Comparison of ENCODE assay signal across 2 cellular contexts in the genomic region with DNA sequence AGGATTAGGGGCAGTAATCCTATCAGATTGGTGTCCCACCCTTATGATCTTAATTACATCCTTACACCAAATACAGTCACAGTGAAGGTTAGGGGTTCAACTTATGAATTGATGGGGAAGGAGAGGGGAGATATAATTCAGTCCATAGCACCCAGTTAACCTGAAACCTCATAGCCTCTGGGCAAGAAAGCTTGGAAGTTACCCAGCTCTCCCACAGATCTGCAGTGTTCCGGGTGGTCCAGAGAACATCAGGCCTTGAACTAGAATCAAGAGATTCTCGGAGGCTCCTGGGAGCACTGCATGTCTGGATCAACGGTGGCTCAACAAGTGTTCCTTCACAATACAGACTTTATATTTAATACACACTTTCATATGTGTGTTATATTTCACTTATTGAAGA.
TF ChIP-seq lines count a peak whose summit lies in the region.

No MANE protein-coding gene starts in this region.

TF ChIP-seq in IMR-90, 13 proteins besides CTCF, POLR2A, EP300 and RAD21:
- TF ChIP-seq SMC3 (IDR thresholded peaks at IDR 0.05; ENCODE audit: low read depth, low read length) (no peak), CHD1 (IDR thresholded peaks at IDR 0.05; ENCODE audit: low read depth, low read length) (no peak), CEBPB (IDR thresholded peaks at IDR 0.05; ENCODE audit: low read depth, low read length) (no peak), FOS (IDR thresholded peaks at IDR 0.05; ENCODE audit: low read depth, low read length) (no peak), MAZ (IDR thresholded peaks at IDR 0.05; ENCODE audit: borderline replicate concordance, low read depth, low read length) (no peak), NFE2L2 (IDR thresholded peaks at IDR 0.05; ENCODE audit: low read depth, low read length) (no peak), MAFK (IDR thresholded peaks at IDR 0.05; ENCODE audit: low read depth, low read length) (no peak), BHLHE40 (IDR thresholded peaks at IDR 0.05; ENCODE audit: low read depth, low read length) (no peak), RCOR1 (IDR thresholded peaks at IDR 0.05; ENCODE audit: insufficient replicate concordance, low read length) (no peak), MXI1 (IDR thresholded peaks at IDR 0.05; ENCODE audit: borderline replicate concordance, low read depth, low read length) (no peak)
- TF ChIP-seq, protein P1, sequence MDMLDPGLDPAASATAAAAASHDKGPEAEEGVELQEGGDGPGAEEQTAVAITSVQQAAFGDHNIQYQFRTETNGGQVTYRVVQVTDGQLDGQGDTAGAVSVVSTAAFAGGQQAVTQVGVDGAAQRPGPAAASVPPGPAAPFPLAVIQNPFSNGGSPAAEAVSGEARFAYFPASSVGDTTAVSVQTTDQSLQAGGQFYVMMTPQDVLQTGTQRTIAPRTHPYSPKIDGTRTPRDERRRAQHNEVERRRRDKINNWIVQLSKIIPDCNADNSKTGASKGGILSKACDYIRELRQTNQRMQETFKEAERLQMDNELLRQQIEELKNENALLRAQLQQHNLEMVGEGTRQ (IDR thresholded peaks at IDR 0.05; ENCODE audit: low read depth, low read length): no peak

TF ChIP-seq in endothelial cell of umbilical vein, 7 proteins besides CTCF, POLR2A, EP300 and RAD21:
- no peak for TF ChIP-seq JUN (IDR thresholded peaks at IDR 0.05; ENCODE audit: borderline replicate concordance, insufficient read depth, insufficient read length, low read depth)
- no peak for TF ChIP-seq MYC (IDR thresholded peaks at IDR 0.05; ENCODE audit: low read depth, low read length)
- TF ChIP-seq GATA2 (IDR thresholded peaks at IDR 0.05; ENCODE audit: insufficient read depth, insufficient read length, low read depth, low read length): no peak
- TF ChIP-seq FOS (IDR thresholded peaks at IDR 0.05; ENCODE audit: borderline replicate concordance, insufficient read depth, low read length): no peak
- no peak for TF ChIP-seq MAX (IDR thresholded peaks at IDR 0.05; ENCODE audit: insufficient read depth, insufficient read length)
- no peak for TF ChIP-seq POLR2AphosphoS5 (IDR thresholded peaks at IDR 0.05; ENCODE audit: insufficient read depth, low read depth, low read length)
- no peak for TF ChIP-seq EZH2 (IDR thresholded peaks at IDR 0.05; ENCODE audit: borderline replicate concordance, low read depth, low read length, severe bottlenecking)
